ENCODE assay signal across 19 cellular contexts in genomic region chr9:29349050-29349449, GRCh38.
DNase-seq lines count a peak whose midpoint lies in the region; ATAC-seq, FAIRE-seq and TF ChIP-seq lines count a peak whose summit lies in the region.
"Had no signal": no experiment of that assay in that cellular context is flagged by ENCODE, and none has a peak within 500 bp of the region (broad histone marks: within the 10 kb centered on the region; RNA-seq: fewer than 3 reads in every experiment).

No MANE protein-coding gene starts in this region.

- TF ChIP-seq CTCF in choroid plexus epithelial cell (conservative IDR thresholded peaks at IDR 0.05; ENCODE audit: low read depth, low read length) (no peak), osteoblast (IDR thresholded peaks at IDR 0.05; ENCODE audit: extremely low read depth, low read depth, low read length) (no peak), psoas muscle (IDR thresholded peaks at IDR 0.05) (no peak)

- DNase-seq in EL (peak; percentile 12), LHCN-M2 (ENCODE audit: low read depth) (peak; percentile 41), choroid plexus epithelial cell (ENCODE audit: low read depth) (peak; percentile 33), osteoblast (ENCODE audit: insufficient read length, low spot score, missing footprints) (peak; percentile 13), DMS53 treated with DMSO at 0.1 percent for 48 hours (lab: John Stamatoyannopoulos, UW; ENCODE audit: unreplicated experiment) (no peak), psoas muscle (no peak), urothelium cell line (ENCODE audit: low spot score) (no peak), NCI-H82 treated with DMSO at 0.1 percent for 48 hours (lab: John Stamatoyannopoulos, UW; ENCODE audit: unreplicated experiment) (no peak)
- DNase-seq: ACHN; Calu3; CD4-positive, CD25-positive, alpha-beta regulatory T cell; DMS79; GDM1; NCI-H1436 treated with DMSO at 0.1 percent for 48 hours; NCI-H2081 treated with DMSO at 0.1 percent for 48 hours; NCI-H2227 treated with DMSO at 0.1 percent for 48 hours; NCI-H526; NK-92 treated with Interleukin-12 subunit alpha and Interleukin-12 subunit beta, amount 100 ng/mL, for 24 hours had no signal

- 59 to 71% (median 70%) methylated on average over 1 of the region's 1 CpG for WGBS in psoas muscle, 3 donors

- H3K4me2 ChIP-seq in osteoblast (ENCODE audit: insufficient read depth, low read length), result no peak overlapping the region

- H3K9me3 ChIP-seq in osteoblast (ENCODE audit: low read depth, low read length) (no peaks in the 10 kb centered on the region), psoas muscle (no peaks in the 10 kb centered on the region)

- no peak overlapping the region for H2AFZ ChIP-seq in osteoblast (ENCODE audit: low read length)

- no peak overlapping the region for H3K4me3 ChIP-seq in choroid plexus epithelial cell (ENCODE audit: low read depth, low read length)
- H3K4me3 ChIP-seq in osteoblast (ENCODE audit: insufficient read depth, low read length), result no peak overlapping the region
- H3K4me3 ChIP-seq in psoas muscle, result no peak overlapping the region

- H4K20me1 ChIP-seq in osteoblast (ENCODE audit: insufficient read depth, low read length), result no peaks in the 10 kb centered on the region

- H3K36me3 ChIP-seq in osteoblast (ENCODE audit: insufficient read depth, low read length), result no peaks in the 10 kb centered on the region
- H3K36me3 ChIP-seq in psoas muscle (ENCODE audit: insufficient read depth in 1 of 2, low read depth in 1 of 2), result no peaks in the 10 kb centered on the region

- no peak for FAIRE-seq in urothelium cell line (lab: Jason Lieb, UNC)
- FAIRE-seq: H1 had no signal

- H3K4me1 ChIP-seq in osteoblast (ENCODE audit: insufficient read depth, low read length) (no peaks in the 10 kb centered on the region), psoas muscle (no peaks in the 10 kb centered on the region)

- H3K79me2 ChIP-seq in osteoblast (ENCODE audit: insufficient read depth, low read length), result no peaks in the 10 kb centered on the region

- intact Hi-C loops in psoas muscle (cut with DNase I), result no loop called here

- H3K27ac ChIP-seq in osteoblast (ENCODE audit: low read depth, low read length) (no peak overlapping the region), psoas muscle (no peak overlapping the region)

- H3K27me3 ChIP-seq in osteoblast (ENCODE audit: insufficient read depth, low read length) (no peaks in the 10 kb centered on the region), psoas muscle (ENCODE audit: insufficient read depth in 3 of 3, low read length in 2 of 3) (no peaks in the 10 kb centered on the region)

- no peak for ATAC-seq in psoas muscle

Comparison
In these comparisons a context has a peak if more than half of its experiments do, and no peak if none do; other contexts are left out.
1. DNase-seq: peak in EL (single experiment), LHCN-M2 (single experiment), choroid plexus epithelial cell (single experiment) and osteoblast (single experiment); none in DMS53 treated with DMSO at 0.1 percent for 48 hours (single experiment), psoas muscle (0 of 2), urothelium cell line (single experiment) and NCI-H82 treated with DMSO at 0.1 percent for 48 hours (single experiment).